In genomic region chr10:112951349-112952281, GRCh38 we compare ENCODE assay signal across 8 cellular contexts. TPM values are rescaled to one million over a fixed set of nuclear protein-coding genes. Genes with fewer than 3 reads are reported as not detected.
DNase-seq lines count a peak whose midpoint lies in the region; ATAC-seq, FAIRE-seq and TF ChIP-seq lines count a peak whose summit lies in the region.

No MANE protein-coding gene starts in this region.

- peaks cover 16% of the 10 kb centered on the region for H3K4me1 Mint-ChIP-seq in activated T-helper 2 cell treated with anti-CD3 and anti-CD28 coated beads, Interferon-gamma antibody, Interleukin-2, Interleukin-4, amounts not matched to agents 10 μg/mL and 5 μg/mL and 100 μg/mL, durations not matched to agents 14 hours and 24 hours and 36 hours (ENCODE audit: low read depth)

- H3K27ac ChIP-seq in OCI-LY7 (ENCODE audit: low read depth, low read length, poor library complexity, severe bottlenecking), result no peak overlapping the region

- H3K9me3 Mint-ChIP-seq in activated T-helper 2 cell treated with anti-CD3 and anti-CD28 coated beads, Interferon-gamma antibody, Interleukin-2, Interleukin-4, amounts not matched to agents 10 μg/mL and 5 μg/mL and 100 μg/mL, durations not matched to agents 14 hours and 24 hours and 36 hours, result no peaks in the 10 kb centered on the region

- H3K9me2 ChIP-seq in OCI-LY7 (ENCODE audit: insufficient read depth, low read length), result no peaks in the 10 kb centered on the region

- intact Hi-C loops in OCI-LY7 (cut with micrococcal nuclease; ENCODE audit: unreplicated experiment), result loop anchor here (5.0 kb wide), 2 partner anchors 726 to 769 kb away; partner anchors contain the start of genes CASP7 and GPAM
- intact Hi-C loops in activated T-helper 2 cell treated with anti-CD3 and anti-CD28 coated beads, Interferon-gamma antibody, Interleukin-2, Interleukin-4, amounts not matched to agents 10 μg/mL and 5 μg/mL and 100 μg/mL, durations not matched to agents 14 hours and 24 hours and 36 hours (cut with micrococcal nuclease), result loop anchor here (10.0 kb wide), 1 partner anchor 173 kb away; no protein-coding TSS in a partner anchor

- peaks cover 76% of the 10 kb centered on the region for H3K27me3 Mint-ChIP-seq in activated T-helper 2 cell treated with anti-CD3 and anti-CD28 coated beads, Interferon-gamma antibody, Interleukin-2, Interleukin-4, amounts not matched to agents 10 μg/mL and 5 μg/mL and 100 μg/mL, durations not matched to agents 14 hours and 24 hours and 36 hours (ENCODE audit: low read depth)

- H3K4me3 Mint-ChIP-seq in activated T-helper 2 cell treated with anti-CD3 and anti-CD28 coated beads, Interferon-gamma antibody, Interleukin-2, Interleukin-4, amounts not matched to agents 10 μg/mL and 5 μg/mL and 100 μg/mL, durations not matched to agents 14 hours and 24 hours and 36 hours (ENCODE audit: low read depth), result peak overlapping the region; percentile 89

- H3K27me3 ChIP-seq in neuron (ENCODE audit: insufficient read depth, low read length), result no peaks in the 10 kb centered on the region

- ATAC-seq in HG03175 (IDR thresholded peaks at IDR 0.05; ENCODE audit: unreplicated experiment), result no peak
- no peak for ATAC-seq in HG03095 (IDR thresholded peaks at IDR 0.05; ENCODE audit: unreplicated experiment)

- in situ Hi-C loops in GM13977 (cut with MboI; ENCODE audit: low pct_unique_long_range_greater_than_20kb, low sequenced_read_pairs, unreplicated experiment), result no loop called here

- BruUV-seq in OCI-LY7 (replicated peaks; lab: Mats Ljungman, UMichigan), result no TSS peak

- CTCF ChIA-PET in OCI-LY7 (lab: Charles Lee; ENCODE audit: unreplicated experiment), result no interaction called here

- DNase-seq in GM13977 (ENCODE audit: low spot score), result peak; percentile 52
- DNase-seq in OCI-LY7 (ENCODE audit: low spot score), result peak; percentile 37
- no peak for DNase-seq in activated T-helper 2 cell treated with anti-CD3 and anti-CD28 coated beads, Interferon-gamma antibody, Interleukin-2, Interleukin-4, amounts not matched to agents 10 μg/mL and 5 μg/mL and 100 μg/mL, durations not matched to agents 14 hours and 24 hours and 36 hours (ENCODE audit: low spot score)
- DNase-seq in fibroblast of villous mesenchyme (ENCODE audit: low read depth), result peak; percentile 87
- peak; percentile 29 for DNase-seq in urothelium cell line (ENCODE audit: low spot score)

- H4K20me1 ChIP-seq in OCI-LY7 (ENCODE audit: insufficient read depth, low read length), result no peaks in the 10 kb centered on the region

- H3K36me3 Mint-ChIP-seq in activated T-helper 2 cell treated with anti-CD3 and anti-CD28 coated beads, Interferon-gamma antibody, Interleukin-2, Interleukin-4, amounts not matched to agents 10 μg/mL and 5 μg/mL and 100 μg/mL, durations not matched to agents 14 hours and 24 hours and 36 hours (ENCODE audit: low read depth), result peaks cover 4% of the 10 kb centered on the region

- peak overlapping the region; percentile 75 for H3K4me3 ChIP-seq in OCI-LY7 (ENCODE audit: low read depth, low read length, poor library complexity, severe bottlenecking)
- H3K4me3 ChIP-seq in fibroblast of villous mesenchyme (ENCODE audit: low read depth, low read length), result peak overlapping the region; percentile 90
- H3K4me3 ChIP-seq in neuron (ENCODE audit: low read length), result peak overlapping the region; percentile 99

- H2AFZ ChIP-seq in OCI-LY7 (ENCODE audit: low read length) (peak overlapping the region; percentile 73), neuron (ENCODE audit: low read depth, low read length) (no peak overlapping the region)

- H3K4me2 ChIP-seq in OCI-LY7 (ENCODE audit: low read length), result peak overlapping the region; percentile 88

- POLR2A ChIA-PET in OCI-LY7 (lab: Charles Lee), result no interaction called here

- peak overlapping the region; percentile 2 for H3K27ac Mint-ChIP-seq in activated T-helper 2 cell treated with anti-CD3 and anti-CD28 coated beads, Interferon-gamma antibody, Interleukin-2, Interleukin-4, amounts not matched to agents 10 μg/mL and 5 μg/mL and 100 μg/mL, durations not matched to agents 14 hours and 24 hours and 36 hours

- no peaks in the 10 kb centered on the region for H3K9me3 ChIP-seq in OCI-LY7 (ENCODE audit: low read length)
- H3K9me3 ChIP-seq in neuron (ENCODE audit: low read length), result no peaks in the 10 kb centered on the region

- TF ChIP-seq CTCF in GM13977 (IDR thresholded peaks at IDR 0.05; ENCODE audit: extremely low read depth, insufficient read depth, missing control alignments) (no peak), OCI-LY7 (conservative IDR thresholded peaks at IDR 0.05; ENCODE audit: low read length) (no peak), fibroblast of villous mesenchyme (IDR thresholded peaks at IDR 0.05; ENCODE audit: insufficient read depth, low read depth, low read length) (no peak)

- H3K4me1 ChIP-seq in OCI-LY7 (ENCODE audit: insufficient read depth, low read length, poor library complexity, severe bottlenecking) (peaks cover 19% of the 10 kb centered on the region), neuron (ENCODE audit: insufficient read depth, low read length) (peaks cover 46% of the 10 kb centered on the region)

- no peak for FAIRE-seq in urothelium cell line (lab: Jason Lieb, UNC)

- H3K36me3 ChIP-seq in OCI-LY7 (ENCODE audit: insufficient read depth, low read length), result no peaks in the 10 kb centered on the region
- H3K36me3 ChIP-seq in neuron (ENCODE audit: insufficient read depth, low read length), result no peaks in the 10 kb centered on the region

- no peaks in the 10 kb centered on the region for H3K79me2 ChIP-seq in OCI-LY7 (ENCODE audit: insufficient read depth, low read depth, low read length)

RNA-seq across cellular contexts. Expression of gene TCF7L2, which starts 1.6 kb away (rescaled TPM):
- 1.3 and 2.8 TPM in 2 replicates for total RNA-seq in OCI-LY7 (2014; rRNA removed; shearing (Covaris generic))
- total RNA-seq in OCI-LY7 (2022) (8.0 and 8.5 TPM in 2 replicates), fibroblast of villous mesenchyme (7.1 and 12.5 TPM in 2 replicates)
- 0.52 and 0.76 TPM in 2 replicates for total RNA-seq in activated T-helper 2 cell treated with anti-CD3 and anti-CD28 coated beads, Interferon-gamma antibody, Interleukin-2, Interleukin-4, amounts not matched to agents 10 μg/mL and 5 μg/mL and 100 μg/mL, durations not matched to agents 14 hours and 24 hours and 36 hours
